In genomic region chr20:6178537-6178936, GRCh38 we compare ENCODE assay signal across 8 cellular contexts. TPM values are rescaled to one million over a fixed set of nuclear protein-coding genes. Genes with fewer than 3 reads are reported as not detected.
A peak's percentile ranks its signal among the peaks of the same experiment; 100 is the strongest.
DNase-seq lines count a peak whose midpoint lies in the region; ATAC-seq and TF ChIP-seq lines count a peak whose summit lies in the region.

No MANE protein-coding gene starts in this region.

- H3K4me1 Mint-ChIP-seq in stimulated activated effector memory CD8-positive, alpha-beta T cell treated with anti-CD3 and anti-CD28 coated beads, Interleukin-12 subunit alpha, Interleukin-12 subunit beta, amount 100 ng/mL, for 72 hours, result no peaks in the 10 kb centered on the region

- in situ Hi-C loops in G401 (cut with HindIII; ENCODE audit: low sequenced_read_pairs), result no loop called here

- no peak overlapping the region for H3K27ac ChIP-seq in ascending aorta

- H3K36me3 Mint-ChIP-seq in stimulated activated effector memory CD8-positive, alpha-beta T cell treated with anti-CD3 and anti-CD28 coated beads, Interleukin-12 subunit alpha, Interleukin-12 subunit beta, amount 100 ng/mL, for 72 hours, result no peaks in the 10 kb centered on the region

- no peak overlapping the region for H3K27ac Mint-ChIP-seq in stimulated activated effector memory CD8-positive, alpha-beta T cell treated with anti-CD3 and anti-CD28 coated beads, Interleukin-12 subunit alpha, Interleukin-12 subunit beta, amount 100 ng/mL, for 72 hours

- no peak overlapping the region for H3K4me3 Mint-ChIP-seq in stimulated activated effector memory CD8-positive, alpha-beta T cell treated with anti-CD3 and anti-CD28 coated beads, Interleukin-12 subunit alpha, Interleukin-12 subunit beta, amount 100 ng/mL, for 72 hours

- H3K36me3 ChIP-seq in ascending aorta, result no peaks in the 10 kb centered on the region

- no peaks in the 10 kb centered on the region for H3K4me1 ChIP-seq in ascending aorta

- ATAC-seq in HG03175 (IDR thresholded peaks at IDR 0.05; ENCODE audit: unreplicated experiment), result no peak
- ATAC-seq in GM18867 (IDR thresholded peaks at IDR 0.05; ENCODE audit: unreplicated experiment), result no peak
- ATAC-seq in stimulated activated effector memory CD8-positive, alpha-beta T cell treated with anti-CD3 and anti-CD28 coated beads, Interleukin-12 subunit alpha, Interleukin-12 subunit beta, amount 100 ng/mL, for 72 hours, result no peak

- intact Hi-C loops in ascending aorta (cut with DNase I), result loop anchor here (2.0 kb wide), 1 partner anchor 1108 kb away; no protein-coding TSS in a partner anchor

- no peak overlapping the region for H3K4me3 ChIP-seq in ascending aorta

- H3K27me3 ChIP-seq in ascending aorta, result no peaks in the 10 kb centered on the region

- DNase-seq in G401 (ENCODE audit: low spot score) (peak; percentile 23), NCI-H1092 (lab: John Stamatoyannopoulos, UW) (peak; percentile 23), ascending aorta (ENCODE audit: low spot score in 2 of 2) (no peak), lung microvascular endothelial cell (ENCODE audit: low read depth in 2 of 2) (peak; percentile 34 to 63)
- DNase-seq in activated CD4-positive, alpha-beta T cell treated with anti-CD3 and anti-CD28 coated beads for 1 hour, result no peak
- DNase-seq in stimulated activated effector memory CD8-positive, alpha-beta T cell treated with anti-CD3 and anti-CD28 coated beads, Interleukin-12 subunit alpha, Interleukin-12 subunit beta, amount 100 ng/mL, for 72 hours (ENCODE audit: low spot score in 2 of 2), result no peak

- H3K9me3 ChIP-seq in ascending aorta, result no peaks in the 10 kb centered on the region

- TF ChIP-seq CTCF in ascending aorta (IDR thresholded peaks at IDR 0.05), result peak in 2 of 3 experiments; percentile 28 to 52

- H3K9me3 Mint-ChIP-seq in stimulated activated effector memory CD8-positive, alpha-beta T cell treated with anti-CD3 and anti-CD28 coated beads, Interleukin-12 subunit alpha, Interleukin-12 subunit beta, amount 100 ng/mL, for 72 hours, result no peaks in the 10 kb centered on the region

RNA-seq across cellular contexts. Expression of gene FERMT1, which starts 55.7 kb away (rescaled TPM):
- not detected in 2 replicates for total RNA-seq in G401 (2014; rRNA removed; shearing (Covaris generic))
- 0.75 TPM for total RNA-seq in ascending aorta
- total RNA-seq in lung microvascular endothelial cell, result under 0.01 and 0.44 TPM in 2 replicates

Comparison
In these comparisons a context has a peak if more than half of its experiments do, and no peak if none do; other contexts are left out.
1. DNase-seq: peak in G401 (single experiment), NCI-H1092 (single experiment) and lung microvascular endothelial cell (2 of 2); none in ascending aorta (0 of 2), activated CD4-positive, alpha-beta T cell treated with anti-CD3 and anti-CD28 coated beads for 1 hour (single experiment) and stimulated activated effector memory CD8-positive, alpha-beta T cell treated with anti-CD3 and anti-CD28 coated beads, Interleukin-12 subunit alpha, Interleukin-12 subunit beta, amount 100 ng/mL, for 72 hours (0 of 2).